ENCODE assay signal across 25 cellular contexts in the genomic region with DNA sequence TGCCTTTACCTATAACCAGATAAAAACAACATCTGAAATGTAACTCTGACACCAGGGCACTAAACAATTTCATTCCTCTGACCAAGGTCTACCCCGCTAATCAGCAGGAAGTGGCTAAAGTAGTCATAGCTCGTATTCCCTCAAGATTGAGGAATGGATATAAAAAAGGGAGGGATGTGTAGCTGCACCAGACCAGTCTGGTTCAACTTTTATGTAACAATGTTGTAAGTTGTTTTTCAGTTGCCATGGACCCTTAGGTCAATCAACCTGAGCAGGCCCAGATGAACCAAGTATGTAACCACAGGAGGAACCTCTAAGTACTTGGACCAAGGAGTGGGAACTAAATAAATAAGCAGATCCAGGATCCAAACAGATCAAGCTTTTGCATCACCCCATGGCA. TPM values are rescaled to one million over a fixed set of nuclear protein-coding genes. Genes with fewer than 3 reads are reported as not detected.
DNase-seq lines count a peak whose midpoint lies in the region; ATAC-seq and FAIRE-seq lines count a peak whose summit lies in the region.
"Had no signal": no experiment of that assay in that cellular context is flagged by ENCODE, and none has a peak within 500 bp of the region (broad histone marks: within the 10 kb centered on the region; RNA-seq: fewer than 3 reads in every experiment).

No MANE protein-coding gene starts in this region.

- ATAC-seq in HG03175 (IDR thresholded peaks at IDR 0.05; ENCODE audit: unreplicated experiment) (no peak), HG03354 (IDR thresholded peaks at IDR 0.05; ENCODE audit: poor library complexity, severe bottlenecking, unreplicated experiment) (no peak)
- ATAC-seq: activated CD8-positive, alpha-beta T cell treated with anti-CD3 and anti-CD28 coated beads, Interleukin-2, amount 10 ng/mL, durations not matched to agents 7 days and 5 days; GM12878; natural killer cell had no signal

- peak; percentile 45 for DNase-seq in HT-29 (ENCODE audit: low spot score)
- DNase-seq in amniotic epithelial cell (ENCODE audit: low read depth) = peak; percentile 39
- peak; percentile 11 for DNase-seq in iris pigment epithelial cell (ENCODE audit: low read depth)
- no peak for DNase-seq in urothelium cell line (ENCODE audit: low spot score)
- no peak for DNase-seq in activated CD4-positive, alpha-beta T cell treated with anti-CD3 and anti-CD28 coated beads for 48 hours
- DNase-seq: activated CD4-positive, CD25-positive, alpha-beta regulatory T cell treated with anti-CD3 and anti-CD28 coated beads, Interleukin-2, amount 50 U/mL, for 72 hours; activated CD8-positive, alpha-beta T cell treated with anti-CD3 and anti-CD28 coated beads, Interleukin-2, amount 10 ng/mL, durations not matched to agents 7 days and 5 days; Calu3; central memory CD4-positive, alpha-beta T cell; dermis blood vessel endothelial cell; DND-41; esophagus squamous epithelium; midbrain; natural killer cell; NCI-H2029; RPMI8226; spleen; trophoblast cell had no signal

- peak; percentile 52 for FAIRE-seq in urothelium cell line (lab: Jason Lieb, UNC)
- FAIRE-seq: GM12878, islet of Langerhans, TTC549 had no signal

RNA-seq across cellular contexts. Expression of a gene that starts 28.4 kb away (rescaled TPM):
- total RNA-seq in HT-29 (2014; rRNA removed; shearing (Covaris generic)) = 36.6 and 39.5 TPM in 2 replicates

RNA-seq across cellular contexts. Expression of a gene that starts 45.7 kb away (rescaled TPM):
- 2.2 and 4.2 TPM in 2 replicates for total RNA-seq in HT-29 (2014; rRNA removed; shearing (Covaris generic))
- total RNA-seq: ascending aorta, esophagus squamous epithelium, omental fat pad had no signal

Comparison
In these comparisons a context has a peak if more than half of its experiments do, and no peak if none do; other contexts are left out.
1. DNase-seq: peak in HT-29 (single experiment), amniotic epithelial cell (single experiment) and iris pigment epithelial cell (single experiment); none in urothelium cell line (single experiment) and activated CD4-positive, alpha-beta T cell treated with anti-CD3 and anti-CD28 coated beads for 48 hours (single experiment).